ENCODE assay signal across 14 cellular contexts in the genomic region with DNA sequence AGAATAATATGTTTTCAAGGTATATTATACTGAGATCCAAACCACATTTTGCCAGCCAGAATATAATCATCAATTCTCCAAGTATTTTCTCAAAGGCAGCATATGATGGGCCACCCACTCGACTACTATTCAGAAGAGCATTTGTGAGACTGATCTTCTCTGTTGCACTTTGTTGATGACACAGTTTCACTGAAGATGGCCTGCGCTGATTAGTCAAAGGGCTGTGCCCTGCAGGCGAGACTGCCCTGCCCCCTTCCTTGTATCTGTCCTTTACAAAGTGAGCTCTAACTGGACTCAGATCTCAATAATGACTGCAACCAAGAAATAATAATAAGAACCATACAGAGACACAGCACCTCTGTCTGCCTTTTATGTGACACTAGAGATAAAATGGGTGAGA.
"Had no signal": no experiment of that assay in that cellular context is flagged by ENCODE, and none has a peak within 500 bp of the region (broad histone marks: within the 10 kb centered on the region; RNA-seq: fewer than 3 reads in every experiment).

No MANE protein-coding gene starts in this region.

- H3K27ac ChIP-seq: foreskin keratinocyte, left lung, parathyroid adenoma, tibial artery, uterus, VCaP had no signal

- H3K27me3 ChIP-seq: dorsolateral prefrontal cortex, foreskin keratinocyte, left lung, tibial artery, uterus had no signal

- H3K9ac ChIP-seq: parathyroid adenoma had no signal

- H3K4me1 ChIP-seq: foreskin keratinocyte, left lung, parathyroid adenoma, uterus had no signal

- H3K9me3 ChIP-seq: left lung, tibial artery, uterus had no signal

- H3K36me3 ChIP-seq: left lung, tibial artery, uterus had no signal

- H2AFZ ChIP-seq: parathyroid adenoma had no signal

- H3K4me3 ChIP-seq: dorsolateral prefrontal cortex, left lung, tibial artery, uterus had no signal

- DNase-seq: activated CD4-positive, alpha-beta memory T cell treated with anti-CD3 and anti-CD28 coated beads, Interleukin-2, amount 10 ng/mL, durations not matched to agents 7 days and 5 days; activated CD4-positive, alpha-beta T cell treated with anti-CD3 and anti-CD28 coated beads for 36 hours; activated gamma-delta T cell; activated T-cell treated with anti-CD3 and anti-CD28 coated beads, Interleukin-2, amount 50 U/mL, for 48 hours; foreskin keratinocyte; left lung; right cardiac atrium; small intestine; T1000; tibial artery; uterus had no signal
